In the genomic region with DNA sequence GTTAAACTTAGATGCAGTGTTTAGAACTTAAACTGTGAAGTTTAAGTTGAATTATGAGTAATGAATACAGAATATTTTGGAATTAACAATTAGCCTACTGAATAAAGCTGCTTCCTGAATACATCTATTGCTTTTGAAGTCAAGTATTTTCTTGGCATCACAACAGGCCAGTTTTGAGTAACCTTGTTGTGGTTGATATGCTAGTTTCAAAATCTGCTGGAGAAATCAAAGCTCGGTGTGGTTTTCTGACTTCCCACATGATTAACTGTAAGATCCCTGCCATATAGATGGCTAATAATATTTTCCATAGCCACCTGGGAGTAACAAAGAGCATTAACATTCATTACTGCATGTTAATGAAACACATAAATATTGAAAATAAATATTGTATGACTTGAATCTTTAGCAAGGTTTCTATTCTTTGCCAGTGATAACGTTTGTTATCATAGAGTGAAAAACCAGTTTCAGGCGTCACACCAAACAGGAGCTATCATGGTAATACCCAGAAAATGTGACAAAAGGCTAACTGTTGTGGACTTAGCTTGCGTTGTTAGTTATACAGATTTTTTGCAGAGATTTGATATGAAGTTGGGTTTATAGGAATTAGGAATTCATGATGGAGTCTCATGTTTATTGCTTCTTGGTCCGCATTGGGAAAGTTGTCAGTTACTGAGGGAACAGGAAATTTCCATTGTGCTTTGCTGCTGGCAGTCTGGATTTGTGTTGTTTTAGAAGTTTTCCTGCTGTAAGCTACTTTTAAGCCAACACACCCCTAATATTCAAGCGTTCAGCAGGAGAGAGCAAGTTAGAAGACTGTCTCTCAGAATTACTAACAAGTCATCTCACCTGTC, we compare ENCODE assay signal across 11 cellular contexts. TPM values are rescaled to one million over a fixed set of nuclear protein-coding genes. Genes with fewer than 3 reads are reported as not detected.
DNase-seq lines count a peak whose midpoint lies in the region; ATAC-seq, FAIRE-seq and TF ChIP-seq lines count a peak whose summit lies in the region.
"Had no signal": no experiment of that assay in that cellular context is flagged by ENCODE, and none has a peak within 500 bp of the region (broad histone marks: within the 10 kb centered on the region; RNA-seq: fewer than 3 reads in every experiment).

No MANE protein-coding gene starts in this region.

- H3K4me3 Mint-ChIP-seq in endodermal cell: no peak overlapping the region
- H3K4me3 Mint-ChIP-seq: activated CD4-positive, alpha-beta memory T cell treated with anti-CD3 and anti-CD28 coated beads for 36 hours had no signal

- intact Hi-C loops in Right ventricle myocardium superior (cut with DNase I) (no loop called here), uterus (cut with DNase I; ENCODE audit: low total_unique reads) (no loop called here)

- H3K27me3 ChIP-seq in right atrium auricular region (no peaks in the 10 kb centered on the region), muscle layer of duodenum (ENCODE audit: low read depth, low read length) (no peaks in the 10 kb centered on the region), uterus (no peaks in the 10 kb centered on the region), endodermal cell (ENCODE audit: control insufficient read depth, insufficient read depth, low read length, poor library complexity, severe bottlenecking) (no peaks in the 10 kb centered on the region), small intestine (ENCODE audit: control insufficient read depth in 2 of 2, insufficient read depth in 2 of 2, low read length in 2 of 2) (no peaks in the 10 kb centered on the region)

- H3K9me3 ChIP-seq in right atrium auricular region: no peaks in the 10 kb centered on the region
- H3K9me3 ChIP-seq in muscle layer of duodenum (ENCODE audit: control insufficient read depth in 1 of 2, low read length in 2 of 2): no peaks in the 10 kb centered on the region
- no peaks in the 10 kb centered on the region for H3K9me3 ChIP-seq in uterus
- H3K9me3 ChIP-seq in endodermal cell (ENCODE audit: control insufficient read depth, low read length): no peaks in the 10 kb centered on the region
- no peaks in the 10 kb centered on the region for H3K9me3 ChIP-seq in small intestine (ENCODE audit: control insufficient read depth, low read depth)

- H3K4me3 ChIP-seq in right atrium auricular region (no peak overlapping the region), muscle layer of duodenum (ENCODE audit: low read depth in 1 of 2, low read length in 2 of 2) (peak overlapping the region in 1 of 2 donors; percentile 25), uterus (no peak overlapping the region), endodermal cell (ENCODE audit: low read length) (no peak overlapping the region), small intestine (ENCODE audit: low read depth in 1 of 2, low read length in 2 of 2) (no peak overlapping the region)

- H3K36me3 Mint-ChIP-seq in endodermal cell (ENCODE audit: low read depth): peaks cover 6% of the 10 kb centered on the region
- H3K36me3 Mint-ChIP-seq: activated CD4-positive, alpha-beta memory T cell treated with anti-CD3 and anti-CD28 coated beads for 36 hours had no signal

- no peaks in the 10 kb centered on the region for H3K9me3 Mint-ChIP-seq in endodermal cell
- H3K9me3 Mint-ChIP-seq: activated CD4-positive, alpha-beta memory T cell treated with anti-CD3 and anti-CD28 coated beads for 36 hours had no signal

- 80 to 81% methylated on average over 4 to 6 of the region's 6 CpGs for WGBS in endodermal cell (ENCODE audit: insufficient coverage in 1 of 2, insufficient read length in 1 of 2), 2 experiments
- WGBS in small intestine, 3 donors: 54 to 76% (median 67%) methylated on average over 6 of the region's 6 CpGs

- no peak for TF ChIP-seq CTCF in right atrium auricular region (IDR thresholded peaks at IDR 0.05)
- TF ChIP-seq CTCF in uterus (IDR thresholded peaks at IDR 0.05): no peak
- no peak for TF ChIP-seq CTCF in endodermal cell (conservative IDR thresholded peaks at IDR 0.05)

- H3K4me1 ChIP-seq in right atrium auricular region: peaks cover 0 to 88% of the 10 kb centered on the region in 2 donors
- peaks cover 10 to 39% of the 10 kb centered on the region in 2 donors for H3K4me1 ChIP-seq in muscle layer of duodenum (ENCODE audit: control insufficient read depth in 1 of 2, insufficient read depth in 2 of 2, low read length in 2 of 2)
- H3K4me1 ChIP-seq in uterus: peaks cover 7 to 11% of the 10 kb centered on the region in 2 donors
- H3K4me1 ChIP-seq in endodermal cell (ENCODE audit: control insufficient read depth, insufficient read depth, low read length): peaks cover 17% of the 10 kb centered on the region
- H3K4me1 ChIP-seq in small intestine (ENCODE audit: control insufficient read depth in 2 of 2, insufficient read depth in 1 of 2, low read depth in 1 of 2, low read length in 1 of 2): peaks cover under 1 to 5% of the 10 kb centered on the region in 2 donors

- H3K4me1 Mint-ChIP-seq in endodermal cell: peaks cover 59% of the 10 kb centered on the region

- no peak for FAIRE-seq in small intestine (lab: Jason Lieb, UNC)

- H3K27me3 Mint-ChIP-seq in endodermal cell (ENCODE audit: insufficient read depth): no peaks in the 10 kb centered on the region

- ATAC-seq in Right ventricle myocardium superior (ENCODE audit: poor library complexity): no peak

- TF ChIP-seq POLR2A in uterus (IDR thresholded peaks at IDR 0.05): no peak

- DNase-seq in right atrium auricular region (ENCODE audit: low spot score) (no peak), Right ventricle myocardium superior (no peak), caudate nucleus (lab: John Stamatoyannopoulos, UW) (no peak), uterus (no peak), endodermal cell (no peak), OCI-M1 (lab: John Stamatoyannopoulos, UW) (no peak), small intestine (no peak)
- DNase-seq: activated CD4-positive, alpha-beta memory T cell treated with anti-CD3 and anti-CD28 coated beads for 36 hours; AML-193; NCI-H526 had no signal

- no peak overlapping the region for H3K9ac ChIP-seq in endodermal cell (ENCODE audit: extremely low read depth, low read length, poor library complexity, severe bottlenecking)

- peak overlapping the region; percentile 80 to 89 for H3K27ac ChIP-seq in right atrium auricular region
- peak overlapping the region; percentile 91 for H3K27ac ChIP-seq in caudate nucleus (ENCODE audit: low read depth, low read length)
- peak overlapping the region; percentile 37 for H3K27ac ChIP-seq in muscle layer of duodenum (ENCODE audit: low read length)
- peak overlapping the region; percentile 70 to 76 for H3K27ac ChIP-seq in uterus
- no peak overlapping the region for H3K27ac ChIP-seq in endodermal cell (ENCODE audit: low read depth, low read length)
- H3K27ac ChIP-seq in small intestine (ENCODE audit: low read depth in 1 of 2, low read length in 1 of 2): peak overlapping the region in 1 of 2 donors; percentile 41

- H3K36me3 ChIP-seq in right atrium auricular region: no peaks in the 10 kb centered on the region
- no peaks in the 10 kb centered on the region for H3K36me3 ChIP-seq in muscle layer of duodenum (ENCODE audit: control insufficient read depth in 1 of 2, insufficient read depth in 2 of 2, low read length in 2 of 2)
- H3K36me3 ChIP-seq in uterus: no peaks in the 10 kb centered on the region
- no peaks in the 10 kb centered on the region for H3K36me3 ChIP-seq in endodermal cell (ENCODE audit: control insufficient read depth, insufficient read depth, low read length)
- H3K36me3 ChIP-seq in small intestine (ENCODE audit: control insufficient read depth in 2 of 2, insufficient read depth in 2 of 2, low read length in 2 of 2): no peaks in the 10 kb centered on the region

- H3K27ac Mint-ChIP-seq in endodermal cell: no peak overlapping the region
- H3K27ac Mint-ChIP-seq: activated CD4-positive, alpha-beta memory T cell treated with anti-CD3 and anti-CD28 coated beads for 36 hours had no signal

RNA-seq across cellular contexts. Expression of a gene that starts 32.1 kb away (rescaled TPM):
- total RNA-seq in right atrium auricular region (10 to 100 TPM; 65.2 to 66.0 TPM), Right ventricle myocardium superior (292 TPM), uterus (100 to 1,000 TPM in 1 of 4 donors, 10 to 100 TPM in 3; 43.8 to 139 (median 82.7) TPM), endodermal cell (100 to 1,000 TPM in 1 of 2 donors, 10 to 100 TPM in 1; 98.5 to 213 TPM)
- 28.0 TPM for polyA plus RNA-seq in endodermal cell (2013, experiment 1 of 2)
- polyA plus RNA-seq in endodermal cell (2013, experiment 2 of 2): 25.9 TPM
- 10 to 100 TPM in 1 of 3 donors, 1 to 10 TPM in 2; 4.9 to 16.1 (median 9.2) TPM for polyA plus RNA-seq in small intestine
